2 cellular contexts compared by ENCODE assay signal in the genomic region with DNA sequence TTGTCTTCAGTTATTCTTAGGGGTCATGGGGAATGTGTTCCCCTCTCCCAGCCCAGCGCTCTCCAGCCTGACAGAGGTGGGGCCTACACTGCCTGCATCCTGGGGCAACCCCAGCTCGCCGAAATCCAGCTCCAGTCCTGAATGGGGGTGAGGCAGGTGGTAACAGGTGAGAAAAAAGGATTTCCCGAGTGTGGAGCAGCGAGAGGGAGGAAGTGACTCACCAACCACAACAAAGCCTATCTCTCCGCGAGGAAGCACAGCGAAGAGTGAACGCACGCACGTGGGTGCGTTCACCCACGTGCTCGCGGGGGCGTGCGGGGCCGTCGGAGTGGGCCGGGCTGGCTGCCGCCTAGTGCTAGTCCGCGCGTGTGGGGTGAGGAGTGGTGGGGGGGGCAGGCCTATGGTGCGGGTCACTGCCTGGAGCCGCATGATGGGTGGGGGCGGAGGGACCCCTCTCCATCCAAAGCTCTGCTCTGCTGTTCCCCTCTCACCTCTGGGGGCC.
TF ChIP-seq lines count a peak whose summit lies in the region.

No MANE protein-coding gene starts in this region.

TF ChIP-seq in A549, 52 proteins besides CTCF, POLR2A, EP300 and RAD21:
- TF ChIP-seq CBX8 (IDR thresholded peaks at IDR 0.05): no peak
- TF ChIP-seq, protein P1, sequence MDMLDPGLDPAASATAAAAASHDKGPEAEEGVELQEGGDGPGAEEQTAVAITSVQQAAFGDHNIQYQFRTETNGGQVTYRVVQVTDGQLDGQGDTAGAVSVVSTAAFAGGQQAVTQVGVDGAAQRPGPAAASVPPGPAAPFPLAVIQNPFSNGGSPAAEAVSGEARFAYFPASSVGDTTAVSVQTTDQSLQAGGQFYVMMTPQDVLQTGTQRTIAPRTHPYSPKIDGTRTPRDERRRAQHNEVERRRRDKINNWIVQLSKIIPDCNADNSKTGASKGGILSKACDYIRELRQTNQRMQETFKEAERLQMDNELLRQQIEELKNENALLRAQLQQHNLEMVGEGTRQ (IDR thresholded peaks at IDR 0.05): peak; percentile 63
- TF ChIP-seq, protein P2, sequence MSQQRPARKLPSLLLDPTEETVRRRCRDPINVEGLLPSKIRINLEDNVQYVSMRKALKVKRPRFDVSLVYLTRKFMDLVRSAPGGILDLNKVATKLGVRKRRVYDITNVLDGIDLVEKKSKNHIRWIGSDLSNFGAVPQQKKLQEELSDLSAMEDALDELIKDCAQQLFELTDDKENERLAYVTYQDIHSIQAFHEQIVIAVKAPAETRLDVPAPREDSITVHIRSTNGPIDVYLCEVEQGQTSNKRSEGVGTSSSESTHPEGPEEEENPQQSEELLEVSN (IDR thresholded peaks at IDR 0.05; ENCODE audit: borderline replicate concordance, low read depth): peak; percentile 34; the same call in 1 of the 2 replicates
- TF ChIP-seq POLR2AphosphoS2 (conservative IDR thresholded peaks at IDR 0.05; ENCODE audit: low read length): no peak
- 0 out of 2 replicates have a peak, but pooled peaks have one; percentile 10 for TF ChIP-seq FOSL2 (IDR thresholded peaks at IDR 0.05)
- TF ChIP-seq FOSL2 (CRISPR knock-in tag; IDR thresholded peaks at IDR 0.05): peak; percentile 65; the same call in 1 of the 2 replicates
- TF ChIP-seq FOSB (CRISPR knock-in tag; IDR thresholded peaks at IDR 0.05): no peak
- TF ChIP-seq, protein P3, sequence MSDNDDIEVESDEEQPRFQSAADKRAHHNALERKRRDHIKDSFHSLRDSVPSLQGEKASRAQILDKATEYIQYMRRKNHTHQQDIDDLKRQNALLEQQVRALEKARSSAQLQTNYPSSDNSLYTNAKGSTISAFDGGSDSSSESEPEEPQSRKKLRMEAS (IDR thresholded peaks at IDR 0.05): peak; percentile 81

TF ChIP-seq in endothelial cell of umbilical vein, 7 proteins besides CTCF, POLR2A, EP300 and RAD21:
- no peak for TF ChIP-seq GATA2 (IDR thresholded peaks at IDR 0.05; ENCODE audit: insufficient read depth, insufficient read length, low read depth, low read length)
- TF ChIP-seq, protein P3 (IDR thresholded peaks at IDR 0.05; ENCODE audit: insufficient read depth, insufficient read length): peak; percentile 95
- TF ChIP-seq EZH2 (IDR thresholded peaks at IDR 0.05; ENCODE audit: borderline replicate concordance, low read depth, low read length, severe bottlenecking): no peak
- TF ChIP-seq JUN (IDR thresholded peaks at IDR 0.05; ENCODE audit: borderline replicate concordance, insufficient read depth, insufficient read length, low read depth): peak; percentile 16
- no peak for TF ChIP-seq FOS (IDR thresholded peaks at IDR 0.05; ENCODE audit: borderline replicate concordance, insufficient read depth, low read length)
- no peak for TF ChIP-seq POLR2AphosphoS5 (IDR thresholded peaks at IDR 0.05; ENCODE audit: insufficient read depth, low read depth, low read length)
- TF ChIP-seq MYC (IDR thresholded peaks at IDR 0.05; ENCODE audit: low read depth, low read length): peak; percentile 63
